ENCODE assay signal across 16 cellular contexts in genomic region chr2:215032153-215032552, GRCh38.
DNase-seq lines count a peak whose midpoint lies in the region; ATAC-seq and TF ChIP-seq lines count a peak whose summit lies in the region.
"Had no signal": no experiment of that assay in that cellular context is flagged by ENCODE, and none has a peak within 500 bp of the region (broad histone marks: within the 10 kb centered on the region; RNA-seq: fewer than 3 reads in every experiment).

No MANE protein-coding gene starts in this region.

- no peaks in the 10 kb centered on the region for H3K27me3 ChIP-seq in A673 (replicated peaks; ENCODE audit: insufficient read depth, low read depth, low read length, poor library complexity)
- H3K27me3 ChIP-seq: MG63 had no signal

- CTCF ChIA-PET in A673 (lab: Charles Lee): no interaction called here

- POLR2A ChIA-PET in A673 (lab: Charles Lee; ENCODE audit: low non-redundant PET): no interaction called here

- no peaks in the 10 kb centered on the region for H3K9me3 ChIP-seq in A673 (ENCODE audit: low read depth, low read length, poor library complexity, severe bottlenecking)
- H3K9me3 ChIP-seq: MG63 had no signal

- no TSS peak for BruUV-seq in A673 (replicated peaks; lab: Mats Ljungman, UMichigan)

- H3K36me3 ChIP-seq in A673 (ENCODE audit: insufficient read depth, low read length, poor library complexity, severe bottlenecking): no peaks in the 10 kb centered on the region
- H3K36me3 ChIP-seq: MG63 had no signal

- intact Hi-C loops in A673 (cut with micrococcal nuclease; ENCODE audit: unreplicated experiment): no loop called here

- no peak overlapping the region for H3K27ac ChIP-seq in A673 (ENCODE audit: low read depth, low read length, poor library complexity, severe bottlenecking)
- H3K27ac ChIP-seq: 22Rv1 had no signal

- DNase-seq in A673 (ENCODE audit: low spot score) (peak; percentile 9), SK-N-DZ (ENCODE audit: low spot score) (peak; percentile 84), cerebellar nuclear complex (lab: John Stamatoyannopoulos, UW) (no peak)
- DNase-seq in stimulated activated CD8-positive, alpha-beta memory T cell treated with anti-CD3 and anti-CD28 coated beads, Interleukin-4, amount 100 ng/mL, for 48 hours: no peak
- DNase-seq: COR-L47, MG63, NCI-H1105 treated with DMSO at 0.1 percent for 48 hours, NCI-H187 treated with DMSO at 0.1 percent for 48 hours, NCI-H446, SIG-M5 had no signal

- peak; percentile 65 for ATAC-seq in GM19351 (IDR thresholded peaks at IDR 0.05; ENCODE audit: unreplicated experiment)
- ATAC-seq in HG02852 (IDR thresholded peaks at IDR 0.05; ENCODE audit: unreplicated experiment): peak; percentile 71
- no peak for ATAC-seq in HG03159 (IDR thresholded peaks at IDR 0.05; ENCODE audit: unreplicated experiment)
- no peak for ATAC-seq in GM18868 (IDR thresholded peaks at IDR 0.05; ENCODE audit: unreplicated experiment)
- ATAC-seq: HCT116 had no signal

- TF ChIP-seq CTCF in A673 (conservative IDR thresholded peaks at IDR 0.05; ENCODE audit: low read depth, low read length): no peak

- no peak overlapping the region for H3K4me3 ChIP-seq in A673 (ENCODE audit: low read depth, low read length, poor library complexity, severe bottlenecking)
- H3K4me3 ChIP-seq: MG63 had no signal

- H3K4me1 ChIP-seq in A673 (ENCODE audit: insufficient read depth, low read length, poor library complexity, severe bottlenecking): peaks cover 7% of the 10 kb centered on the region

Comparison
In these comparisons a context has a peak if more than half of its experiments do, and no peak if none do; other contexts are left out.
1. DNase-seq: peak in A673 (single experiment) and SK-N-DZ (single experiment); none in cerebellar nuclear complex (0 of 2) and stimulated activated CD8-positive, alpha-beta memory T cell treated with anti-CD3 and anti-CD28 coated beads, Interleukin-4, amount 100 ng/mL, for 48 hours (single experiment).
2. ATAC-seq: peak in GM19351 (single experiment) and HG02852 (single experiment); none in HG03159 (single experiment) and GM18868 (single experiment).